In the genomic region with DNA sequence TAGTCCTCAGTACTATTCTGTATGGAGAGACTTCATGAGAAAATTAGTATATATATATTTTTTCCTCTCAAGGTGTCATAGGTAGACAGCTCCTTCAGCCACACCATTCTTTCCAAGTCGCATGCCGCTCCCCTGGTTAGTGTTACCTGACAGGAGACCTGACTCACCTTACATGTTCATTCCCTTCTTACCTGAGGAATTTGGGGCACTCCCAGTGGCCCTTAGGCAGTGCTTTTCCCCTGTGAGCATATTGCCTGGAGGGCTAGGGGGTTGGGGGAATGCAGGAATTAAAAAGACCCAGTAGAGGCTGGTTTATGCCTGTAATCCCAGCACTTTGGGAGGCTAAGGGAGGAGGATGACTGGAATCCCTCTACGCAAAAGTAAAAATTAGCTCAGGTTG, we compare ENCODE assay signal across 15 cellular contexts.
"Had no signal": no experiment of that assay in that cellular context is flagged by ENCODE, and none has a peak within 500 bp of the region (broad histone marks: within the 10 kb centered on the region; RNA-seq: fewer than 3 reads in every experiment).

No MANE protein-coding gene starts in this region.

- H3K27ac ChIP-seq: cardiac muscle cell, hepatocyte, right lobe of liver, tibial nerve had no signal

- H3K4me3 Mint-ChIP-seq: activated CD8-positive, alpha-beta memory T cell treated with anti-CD3 and anti-CD28 coated beads, Interleukin-2, amount 10 ng/mL, durations not matched to agents 7 days and 5 days; naive thymus-derived CD4-positive, alpha-beta T cell; stimulated activated naive B cell treated with anti-CD40 and anti-IgM and Interleukin-4, amounts not matched to agents 10 μg/mL and 1 μg/mL and 100 μg/mL, for 72 hours; T-helper 2 cell treated with Interferon-gamma antibody and Interleukin-4, amounts not matched to agents 5 μg/mL and 100 μg/mL, for 36 hours had no signal

- DNase-seq: activated CD4-positive, alpha-beta T cell treated with anti-CD3 and anti-CD28 coated beads, Interleukin-2, amount 50 U/mL, for 48 hours; activated CD8-positive, alpha-beta memory T cell treated with anti-CD3 and anti-CD28 coated beads, Interleukin-2, amount 10 ng/mL, durations not matched to agents 7 days and 5 days; activated gamma-delta T cell treated with Interleukin-2 at 50 U/mL for 16 hours; activated T-cell treated with anti-CD3 and anti-CD28 coated beads, Interleukin-2, amount 50 U/mL, for 48 hours; left cardiac atrium; naive thymus-derived CD4-positive, alpha-beta T cell; right lobe of liver; stimulated activated CD4-positive, alpha-beta T cell treated with anti-CD3 and anti-CD28 coated beads, Interleukin-2, amount 100 ng/mL, for 24 hours; stimulated activated naive B cell treated with anti-CD40 and anti-IgM and Interleukin-4, amounts not matched to agents 10 μg/mL and 1 μg/mL and 100 μg/mL, for 72 hours had no signal

- H3K9me3 ChIP-seq: right lobe of liver, tibial nerve had no signal

- H3K27me3 Mint-ChIP-seq: activated CD8-positive, alpha-beta memory T cell treated with anti-CD3 and anti-CD28 coated beads, Interleukin-2, amount 10 ng/mL, durations not matched to agents 7 days and 5 days; naive thymus-derived CD4-positive, alpha-beta T cell; stimulated activated naive B cell treated with anti-CD40 and anti-IgM and Interleukin-4, amounts not matched to agents 10 μg/mL and 1 μg/mL and 100 μg/mL, for 72 hours had no signal

- H3K9me3 Mint-ChIP-seq: naive thymus-derived CD4-positive, alpha-beta T cell; stimulated activated naive B cell treated with anti-CD40 and anti-IgM and Interleukin-4, amounts not matched to agents 10 μg/mL and 1 μg/mL and 100 μg/mL, for 72 hours; T-helper 2 cell treated with Interferon-gamma antibody and Interleukin-4, amounts not matched to agents 5 μg/mL and 100 μg/mL, for 36 hours had no signal

- H3K4me3 ChIP-seq: cardiac muscle cell, hepatocyte, lung, right lobe of liver, tibial nerve had no signal

- H2AFZ ChIP-seq: hepatocyte had no signal

- ATAC-seq: activated CD4-positive, CD25-positive, alpha-beta regulatory T cell treated with anti-CD3 and anti-CD28 coated beads, Interleukin-2, amount 50 U/mL, for 24 hours; activated CD8-positive, alpha-beta memory T cell treated with anti-CD3 and anti-CD28 coated beads, Interleukin-2, amount 10 ng/mL, durations not matched to agents 7 days and 5 days; left cardiac atrium; naive thymus-derived CD4-positive, alpha-beta T cell; right lobe of liver; stimulated activated naive B cell treated with anti-CD40 and anti-IgM and Interleukin-4, amounts not matched to agents 10 μg/mL and 1 μg/mL and 100 μg/mL, for 72 hours had no signal

- H3K27ac Mint-ChIP-seq: activated CD8-positive, alpha-beta memory T cell treated with anti-CD3 and anti-CD28 coated beads, Interleukin-2, amount 10 ng/mL, durations not matched to agents 7 days and 5 days; stimulated activated naive B cell treated with anti-CD40 and anti-IgM and Interleukin-4, amounts not matched to agents 10 μg/mL and 1 μg/mL and 100 μg/mL, for 72 hours; T-helper 2 cell treated with Interferon-gamma antibody and Interleukin-4, amounts not matched to agents 5 μg/mL and 100 μg/mL, for 36 hours had no signal

- H3K4me2 ChIP-seq: hepatocyte had no signal

- H3K27me3 ChIP-seq: cardiac muscle cell, hepatocyte, right lobe of liver, tibial nerve had no signal
